In the genomic region with DNA sequence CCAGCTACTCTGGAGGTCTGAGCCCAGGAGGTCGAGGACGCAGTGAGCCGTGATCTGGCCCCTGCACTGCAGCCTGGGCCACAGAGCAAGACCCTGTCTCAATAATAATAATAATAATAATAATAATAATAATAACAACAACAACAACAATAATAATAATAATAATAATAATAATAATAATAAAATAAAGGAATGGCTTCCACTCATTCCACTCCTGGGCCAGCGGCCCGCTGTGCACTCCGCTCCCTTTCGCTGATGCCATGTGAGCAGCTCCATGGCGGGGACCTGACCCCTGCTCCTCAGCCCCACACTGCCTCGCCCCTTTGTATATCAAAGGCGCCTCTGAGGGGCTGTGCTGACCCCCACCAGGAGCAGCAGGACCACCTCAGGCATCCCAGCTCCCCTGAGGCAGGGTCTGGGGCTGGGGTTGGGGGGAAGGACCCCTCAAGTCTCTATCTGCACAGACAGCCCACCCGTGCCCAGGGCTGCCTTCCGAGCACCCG, we compare ENCODE assay signal across 9 cellular contexts. TPM values are rescaled to one million over a fixed set of nuclear protein-coding genes. Genes with fewer than 3 reads are reported as not detected.
DNase-seq lines count a peak whose midpoint lies in the region; ATAC-seq and TF ChIP-seq lines count a peak whose summit lies in the region.
"Had no signal": no experiment of that assay in that cellular context is flagged by ENCODE, and none has a peak within 500 bp of the region (broad histone marks: within the 10 kb centered on the region; RNA-seq: fewer than 3 reads in every experiment).

No MANE protein-coding gene starts in this region.

- H3K27ac Mint-ChIP-seq in activated naive CD4-positive, alpha-beta T cell treated with anti-CD3 and anti-CD28 coated beads, Interleukin-2, amount 50 U/mL, for 24 hours, result peak overlapping the region; percentile 56
- peak overlapping the region; percentile 85 for H3K27ac Mint-ChIP-seq in activated naive CD8-positive, alpha-beta T cell treated with anti-CD3 and anti-CD28 coated beads, Interleukin-2, amount 50 U/mL, for 24 hours

- no peaks in the 10 kb centered on the region for H3K27me3 Mint-ChIP-seq in activated naive CD4-positive, alpha-beta T cell treated with anti-CD3 and anti-CD28 coated beads, Interleukin-2, amount 50 U/mL, for 24 hours
- no peaks in the 10 kb centered on the region for H3K27me3 Mint-ChIP-seq in activated naive CD8-positive, alpha-beta T cell treated with anti-CD3 and anti-CD28 coated beads, Interleukin-2, amount 50 U/mL, for 24 hours

- TF ChIP-seq EP300 in tibial nerve (IDR thresholded peaks at IDR 0.05), result no peak

- no peaks in the 10 kb centered on the region for H3K36me3 Mint-ChIP-seq in activated naive CD4-positive, alpha-beta T cell treated with anti-CD3 and anti-CD28 coated beads, Interleukin-2, amount 50 U/mL, for 24 hours
- H3K36me3 Mint-ChIP-seq in activated naive CD8-positive, alpha-beta T cell treated with anti-CD3 and anti-CD28 coated beads, Interleukin-2, amount 50 U/mL, for 24 hours (ENCODE audit: low read depth), result peaks cover 2% of the 10 kb centered on the region

- H3K4me3 ChIP-seq in mesodermal cell (ENCODE audit: extremely low read depth, insufficient read depth, low read length, poor library complexity, severe bottlenecking) (no peak overlapping the region), tibial nerve (peak overlapping the region; percentile 25 to 43 (median 32))

- H3K36me3 ChIP-seq in mesodermal cell (ENCODE audit: control insufficient read depth, insufficient read depth, low read length), result peaks cover 3% of the 10 kb centered on the region
- H3K36me3 ChIP-seq in tibial nerve, result no peaks in the 10 kb centered on the region

- H3K4me1 Mint-ChIP-seq in activated naive CD4-positive, alpha-beta T cell treated with anti-CD3 and anti-CD28 coated beads, Interleukin-2, amount 50 U/mL, for 24 hours, result peaks cover 62% of the 10 kb centered on the region
- peaks cover 71% of the 10 kb centered on the region for H3K4me1 Mint-ChIP-seq in activated naive CD8-positive, alpha-beta T cell treated with anti-CD3 and anti-CD28 coated beads, Interleukin-2, amount 50 U/mL, for 24 hours

- no peaks in the 10 kb centered on the region for H3K27me3 ChIP-seq in tibial nerve

- 93 to 97% methylated on average over 8 to 9 of the region's 13 CpGs for WGBS in mesodermal cell (ENCODE audit: insufficient coverage in 2 of 2), 2 experiments
- WGBS in tibial nerve, 2 donors, result 85 to 96% methylated on average over 10 to 13 of the region's 13 CpGs

- peak overlapping the region; percentile 74 for H3K4me3 Mint-ChIP-seq in activated naive CD4-positive, alpha-beta T cell treated with anti-CD3 and anti-CD28 coated beads, Interleukin-2, amount 50 U/mL, for 24 hours
- peak overlapping the region; percentile 71 for H3K4me3 Mint-ChIP-seq in activated naive CD8-positive, alpha-beta T cell treated with anti-CD3 and anti-CD28 coated beads, Interleukin-2, amount 50 U/mL, for 24 hours

- DNase-seq in activated naive CD4-positive, alpha-beta T cell treated with Interleukin-2 at 50 U/mL for 16 hours, result no peak
- DNase-seq in activated naive CD8-positive, alpha-beta T cell treated with anti-CD3 and anti-CD28 coated beads, Interleukin-2, amount 50 U/mL, for 24 hours, result no peak
- DNase-seq in tibial nerve (ENCODE audit: low spot score in 2 of 2), result no peak
- DNase-seq in DMS 273 treated with DMSO at 0.1 percent for 48 hours (lab: John Stamatoyannopoulos, UW), result no peak
- DNase-seq in superior temporal gyrus (ENCODE audit: extremely low spot score), result no peak
- DNase-seq: cortex of kidney had no signal

- ATAC-seq in activated naive CD8-positive, alpha-beta T cell treated with anti-CD3 and anti-CD28 coated beads, Interleukin-2, amount 50 U/mL, for 24 hours, result no peak
- no peak for ATAC-seq in HG02588 (IDR thresholded peaks at IDR 0.05; ENCODE audit: unreplicated experiment)

- no peak for TF ChIP-seq POLR2A in tibial nerve (IDR thresholded peaks at IDR 0.05)

- no peaks in the 10 kb centered on the region for H3K9me3 ChIP-seq in mesodermal cell (ENCODE audit: control insufficient read depth, low read length)
- H3K9me3 ChIP-seq in tibial nerve, result no peaks in the 10 kb centered on the region

- peak overlapping the region; percentile 67 for H3K27ac ChIP-seq in mesodermal cell (ENCODE audit: low read depth, low read length, severe bottlenecking)
- peak overlapping the region; percentile 5 to 67 (median 60) for H3K27ac ChIP-seq in tibial nerve

- no peak for TF ChIP-seq CTCF in tibial nerve (IDR thresholded peaks at IDR 0.05)

- H3K4me1 ChIP-seq in mesodermal cell (ENCODE audit: control insufficient read depth, insufficient read depth, low read length, poor library complexity, severe bottlenecking) (peaks cover 36% of the 10 kb centered on the region), tibial nerve (peaks cover 0 to 86% (median 60%) of the 10 kb centered on the region in 4 donors)

- no peaks in the 10 kb centered on the region for H3K9me3 Mint-ChIP-seq in activated naive CD4-positive, alpha-beta T cell treated with anti-CD3 and anti-CD28 coated beads, Interleukin-2, amount 50 U/mL, for 24 hours
- no peaks in the 10 kb centered on the region for H3K9me3 Mint-ChIP-seq in activated naive CD8-positive, alpha-beta T cell treated with anti-CD3 and anti-CD28 coated beads, Interleukin-2, amount 50 U/mL, for 24 hours

RNA-seq across cellular contexts. Expression of a gene that starts 20.0 kb away (rescaled TPM):
- polyA plus RNA-seq in mesodermal cell (2013, experiment 1 of 2), result 16.3 TPM
- 10.2 TPM for polyA plus RNA-seq in mesodermal cell (2013, experiment 2 of 2)
- 10 to 100 TPM; 15.3 to 63.3 (median 36.8) TPM for total RNA-seq in tibial nerve

RNA-seq across cellular contexts. Expression of a gene that starts 22.6 kb away (rescaled TPM):
- 66.2 TPM for polyA plus RNA-seq in mesodermal cell (2013, experiment 1 of 2)
- polyA plus RNA-seq in mesodermal cell (2013, experiment 2 of 2), result 57.5 TPM
- total RNA-seq in tibial nerve, result 10 to 100 TPM; 34.5 to 60.0 (median 48.7) TPM
